ENCODE assay signal across 19 cellular contexts in the genomic region with DNA sequence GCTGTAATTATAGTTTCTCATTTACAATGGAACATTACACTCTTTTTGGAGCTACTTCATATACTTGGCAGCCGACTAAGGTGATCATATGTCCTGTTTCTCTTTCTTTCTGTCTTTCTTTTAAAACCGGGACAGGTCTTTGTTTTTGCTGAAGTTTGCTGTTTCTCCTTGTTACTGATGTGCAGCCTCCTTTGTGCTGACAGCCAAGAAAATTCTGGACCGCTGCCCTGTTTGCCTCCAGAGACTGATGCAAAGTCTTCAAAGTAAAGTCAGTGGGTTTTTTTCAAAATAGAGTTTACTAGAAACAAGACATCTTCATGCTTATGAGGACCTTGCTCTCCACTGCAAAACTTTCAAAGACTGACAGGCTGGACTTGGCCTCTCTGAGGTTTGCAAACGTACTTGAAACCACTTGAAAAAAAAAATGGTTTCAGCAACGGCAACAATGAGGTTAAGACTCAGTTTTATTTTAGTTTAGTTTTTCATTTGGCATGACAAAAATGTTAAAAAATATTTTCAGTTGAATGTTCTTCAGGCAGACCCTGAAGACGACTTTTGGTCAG.
DNase-seq lines count a peak whose midpoint lies in the region; ATAC-seq and TF ChIP-seq lines count a peak whose summit lies in the region.
"Had no signal": no experiment of that assay in that cellular context is flagged by ENCODE, and none has a peak within 500 bp of the region (broad histone marks: within the 10 kb centered on the region; RNA-seq: fewer than 3 reads in every experiment).

No MANE protein-coding gene starts in this region.

- no peaks in the 10 kb centered on the region for H3K27me3 ChIP-seq in MG63
- H3K27me3 ChIP-seq in left ventricle myocardium inferior (ENCODE audit: low read depth): no peaks in the 10 kb centered on the region
- H3K27me3 ChIP-seq: adrenal gland, SJCRH30 had no signal

- peak; percentile 64 for DNase-seq in MG63
- DNase-seq in RPMI8226: peak; percentile 90
- DNase-seq in left ventricle myocardium inferior: peak; percentile 56
- DNase-seq in putamen (ENCODE audit: low spot score): peak; percentile 23
- DNase-seq in NCI-H2227 (lab: John Stamatoyannopoulos, UW; ENCODE audit: unreplicated experiment): no peak
- DNase-seq: activated CD4-positive, alpha-beta T cell treated with anti-CD3 and anti-CD28 coated beads, Interleukin-2, amount 10 ng/mL, durations not matched to agents 24 days and 14 days; activated T-cell treated with anti-CD3 and anti-CD28 coated beads, Interleukin-2, amount 50 U/mL, for 72 hours; cortex of kidney; erythroblast; H7; NCI-H146; SJCRH30; T1000 had no signal

- no peak overlapping the region for H3K27ac ChIP-seq in left ventricle myocardium inferior (replicated peaks)
- H3K27ac ChIP-seq: adrenal gland, SJCRH30 had no signal

- no peaks in the 10 kb centered on the region for H3K9me3 ChIP-seq in MG63
- no peaks in the 10 kb centered on the region for H3K9me3 ChIP-seq in left ventricle myocardium inferior (replicated peaks)
- H3K9me3 ChIP-seq: adrenal gland, SJCRH30 had no signal

- H3K4me3 ChIP-seq in MG63 (no peak overlapping the region), left ventricle myocardium inferior (no peak overlapping the region)
- H3K4me3 ChIP-seq: adrenal gland, K562, lung, SJCRH30 had no signal

- ATAC-seq in GM21423 (IDR thresholded peaks at IDR 0.05; ENCODE audit: unreplicated experiment) (no peak), HG03135 (IDR thresholded peaks at IDR 0.05; ENCODE audit: unreplicated experiment) (no peak), HG03565 (IDR thresholded peaks at IDR 0.05; ENCODE audit: unreplicated experiment) (no peak)
- ATAC-seq: activated T-cell treated with anti-CD3 and anti-CD28 coated beads, Interleukin-2, amount 50 U/mL, for 72 hours; K562 had no signal

- no peak for TF ChIP-seq CTCF in left ventricle myocardium inferior (IDR thresholded peaks at IDR 0.05; ENCODE audit: borderline replicate concordance)

- H3K36me3 ChIP-seq in MG63: no peaks in the 10 kb centered on the region
- no peaks in the 10 kb centered on the region for H3K36me3 ChIP-seq in left ventricle myocardium inferior
- H3K36me3 ChIP-seq: adrenal gland, SJCRH30 had no signal

- intact Hi-C loops in left ventricle myocardium inferior (cut with micrococcal nuclease): no loop called here

- H3K4me1 ChIP-seq in left ventricle myocardium inferior: no peaks in the 10 kb centered on the region
- H3K4me1 ChIP-seq: adrenal gland, SJCRH30 had no signal
